Comparison of ENCODE assay signal across 39 cellular contexts in genomic region chr5:129988453-129988852, GRCh38.
"Had no signal": no experiment of that assay in that cellular context is flagged by ENCODE, and none has a peak within 500 bp of the region (broad histone marks: within the 10 kb centered on the region; RNA-seq: fewer than 3 reads in every experiment).

No MANE protein-coding gene starts in this region.

- H3K27ac Mint-ChIP-seq: activated naive CD4-positive, alpha-beta T cell treated with anti-CD3 and anti-CD28 coated beads for 36 hours; activated naive CD4-positive, alpha-beta T cell treated with anti-CD3 and anti-CD28 coated beads, Interleukin-2, amount 10 ng/mL, durations not matched to agents 7 days and 5 days; activated naive CD4-positive, alpha-beta T cell treated with anti-CD3 and anti-CD28 coated beads, Interleukin-2, amount 50 U/mL, for 24 hours; activated naive CD4-positive, alpha-beta T cell treated with anti-CD3 and anti-CD28 coated beads, Interleukin-2, amount 50 U/mL, for 72 hours; activated naive CD8-positive, alpha-beta T cell; activated naive CD8-positive, alpha-beta T cell treated with anti-CD3 and anti-CD28 coated beads for 36 hours; activated naive CD8-positive, alpha-beta T cell treated with anti-CD3 and anti-CD28 coated beads, Interleukin-2, amount 10 ng/mL, durations not matched to agents 7 days and 5 days; activated naive CD8-positive, alpha-beta T cell treated with anti-CD3 and anti-CD28 coated beads, Interleukin-2, amount 50 U/mL, for 24 hours; activated T-cell treated with anti-CD3 and anti-CD28 coated beads, Interleukin-2, amount 50 U/mL, for 24 hours; activated T-cell treated with anti-CD3 and anti-CD28 coated beads, Interleukin-2, amount 50 U/mL, for 72 hours; activated T-helper 1 cell treated with anti-CD3 and anti-CD28 coated beads, Interleukin-12 subunit alpha, Interleukin-12 subunit beta, Interleukin-2, Interleukin-4 antibody, amounts not matched to agents 30 ng/mL and 10 ng/mL and 1 ng/mL, durations not matched to agents 14 hours and 24 hours and 36 hours; activated T-helper 17 cell treated with anti-CD3 and anti-CD28 coated beads, Interleukin-2, amount 50 U/mL, for 72 hours; activated T-helper 2 cell treated with anti-CD3 and anti-CD28 coated beads, Interferon-gamma antibody, Interleukin-2, Interleukin-4, amounts not matched to agents 10 μg/mL and 5 μg/mL and 100 μg/mL, durations not matched to agents 14 hours and 24 hours and 36 hours; brain had no signal

- H3K4me3 Mint-ChIP-seq: activated naive CD4-positive, alpha-beta T cell treated with anti-CD3 and anti-CD28 coated beads for 36 hours; activated naive CD4-positive, alpha-beta T cell treated with anti-CD3 and anti-CD28 coated beads, Interleukin-2, amount 10 ng/mL, durations not matched to agents 7 days and 5 days; activated naive CD4-positive, alpha-beta T cell treated with anti-CD3 and anti-CD28 coated beads, Interleukin-2, amount 50 U/mL, for 24 hours; activated naive CD8-positive, alpha-beta T cell; activated naive CD8-positive, alpha-beta T cell treated with anti-CD3 and anti-CD28 coated beads for 36 hours; activated naive CD8-positive, alpha-beta T cell treated with anti-CD3 and anti-CD28 coated beads, Interleukin-2, amount 10 ng/mL, durations not matched to agents 7 days and 5 days; activated naive CD8-positive, alpha-beta T cell treated with anti-CD3 and anti-CD28 coated beads, Interleukin-2, amount 50 U/mL, for 24 hours; activated T-cell treated with anti-CD3 and anti-CD28 coated beads, Interleukin-2, amount 50 U/mL, for 24 hours; activated T-cell treated with anti-CD3 and anti-CD28 coated beads, Interleukin-2, amount 50 U/mL, for 4 hours; activated T-cell treated with anti-CD3 and anti-CD28 coated beads, Interleukin-2, amount 50 U/mL, for 72 hours; activated T-helper 1 cell treated with anti-CD3 and anti-CD28 coated beads, Interleukin-12 subunit alpha, Interleukin-12 subunit beta, Interleukin-2, Interleukin-4 antibody, amounts not matched to agents 30 ng/mL and 10 ng/mL and 1 ng/mL, durations not matched to agents 14 hours and 24 hours and 36 hours; activated T-helper 17 cell treated with anti-CD3 and anti-CD28 coated beads, Interleukin-2, amount 50 U/mL, for 72 hours; brain; central memory CD8-positive, alpha-beta T cell had no signal

- FAIRE-seq: astrocyte, bronchial epithelial cell had no signal

- ATAC-seq: activated naive CD4-positive, alpha-beta T cell treated with anti-CD3 and anti-CD28 coated beads, Interleukin-2, amount 50 U/mL, for 72 hours; activated naive CD8-positive, alpha-beta T cell treated with anti-CD3 and anti-CD28 coated beads, Interleukin-2, amount 50 U/mL, for 24 hours; activated T-cell treated with anti-CD3 and anti-CD28 coated beads, Interleukin-2, amount 50 U/mL, for 4 hours; activated T-cell treated with anti-CD3 and anti-CD28 coated beads, Interleukin-2, amount 50 U/mL, for 72 hours; activated T-helper 17 cell treated with anti-CD3 and anti-CD28 coated beads, Interleukin-2, amount 50 U/mL, for 72 hours; body of pancreas had no signal

- H3K36me3 Mint-ChIP-seq: activated naive CD4-positive, alpha-beta T cell treated with anti-CD3 and anti-CD28 coated beads, Interleukin-2, amount 10 ng/mL, durations not matched to agents 7 days and 5 days; activated naive CD8-positive, alpha-beta T cell; activated naive CD8-positive, alpha-beta T cell treated with anti-CD3 and anti-CD28 coated beads for 36 hours; activated naive CD8-positive, alpha-beta T cell treated with anti-CD3 and anti-CD28 coated beads, Interleukin-2, amount 10 ng/mL, durations not matched to agents 7 days and 5 days; brain had no signal

- H3K9me3 ChIP-seq: adrenal gland, body of pancreas had no signal

- H3K4me1 Mint-ChIP-seq: activated naive CD4-positive, alpha-beta T cell treated with anti-CD3 and anti-CD28 coated beads, Interleukin-2, amount 10 ng/mL, durations not matched to agents 7 days and 5 days; activated naive CD4-positive, alpha-beta T cell treated with anti-CD3 and anti-CD28 coated beads, Interleukin-2, amount 50 U/mL, for 24 hours; activated naive CD8-positive, alpha-beta T cell treated with anti-CD3 and anti-CD28 coated beads for 36 hours; activated naive CD8-positive, alpha-beta T cell treated with anti-CD3 and anti-CD28 coated beads, Interleukin-2, amount 10 ng/mL, durations not matched to agents 7 days and 5 days; activated naive CD8-positive, alpha-beta T cell treated with anti-CD3 and anti-CD28 coated beads, Interleukin-2, amount 50 U/mL, for 24 hours; activated T-helper 17 cell treated with anti-CD3 and anti-CD28 coated beads, Interleukin-2, amount 50 U/mL, for 72 hours; brain; central memory CD8-positive, alpha-beta T cell had no signal

- H3K27me3 Mint-ChIP-seq: activated naive CD4-positive, alpha-beta T cell treated with anti-CD3 and anti-CD28 coated beads, Interleukin-2, amount 10 ng/mL, durations not matched to agents 7 days and 5 days; activated naive CD8-positive, alpha-beta T cell; activated naive CD8-positive, alpha-beta T cell treated with anti-CD3 and anti-CD28 coated beads for 36 hours; activated naive CD8-positive, alpha-beta T cell treated with anti-CD3 and anti-CD28 coated beads, Interleukin-2, amount 10 ng/mL, durations not matched to agents 7 days and 5 days; activated naive CD8-positive, alpha-beta T cell treated with anti-CD3 and anti-CD28 coated beads, Interleukin-2, amount 50 U/mL, for 24 hours; activated T-cell treated with anti-CD3 and anti-CD28 coated beads, Interleukin-2, amount 50 U/mL, for 24 hours; activated T-helper 17 cell treated with anti-CD3 and anti-CD28 coated beads, Interleukin-2, amount 50 U/mL, for 72 hours; brain; central memory CD8-positive, alpha-beta T cell had no signal

- H3K27ac ChIP-seq: adrenal gland, ascending aorta, body of pancreas, brain microvascular endothelial cell, breast epithelium, cardiac muscle cell had no signal

- H3K27me3 ChIP-seq: adrenal gland, ascending aorta, body of pancreas, brain microvascular endothelial cell, breast epithelium, cardiac muscle cell had no signal

- DNase-seq: activated effector memory CD4-positive, alpha-beta T cell treated with anti-CD3 and anti-CD28 coated beads, Interleukin-2, amount 50 U/mL, for 16 hours; activated effector memory CD4-positive, alpha-beta T cell treated with Interleukin-2 at 50 U/mL for 16 hours; activated gamma-delta T cell; activated gamma-delta T cell treated with Interleukin-2 at 50 U/mL for 16 hours; activated naive CD4-positive, alpha-beta T cell; activated naive CD4-positive, alpha-beta T cell treated with anti-CD3 and anti-CD28 coated beads for 36 hours; activated naive CD4-positive, alpha-beta T cell treated with anti-CD3 and anti-CD28 coated beads, Interleukin-2, amount 10 ng/mL, durations not matched to agents 7 days and 5 days; activated naive CD4-positive, alpha-beta T cell treated with anti-CD3 and anti-CD28 coated beads, Interleukin-2, amount 50 U/mL, for 16 hours; activated naive CD4-positive, alpha-beta T cell treated with Interleukin-2 at 50 U/mL for 16 hours; activated naive CD8-positive, alpha-beta T cell treated with anti-CD3 and anti-CD28 coated beads for 36 hours; activated naive CD8-positive, alpha-beta T cell treated with anti-CD3 and anti-CD28 coated beads, Interleukin-2, amount 10 ng/mL, durations not matched to agents 7 days and 5 days; activated naive CD8-positive, alpha-beta T cell treated with anti-CD3 and anti-CD28 coated beads, Interleukin-2, amount 50 U/mL, for 24 hours; activated T-cell treated with anti-CD3 and anti-CD28 coated beads, Interleukin-2, amount 50 U/mL, for 24 hours; activated T-cell treated with anti-CD3 and anti-CD28 coated beads, Interleukin-2, amount 50 U/mL, for 4 hours; activated T-cell treated with anti-CD3 and anti-CD28 coated beads, Interleukin-2, amount 50 U/mL, for 48 hours; activated T-cell treated with anti-CD3 and anti-CD28 coated beads, Interleukin-2, amount 50 U/mL, for 72 hours; adrenal gland; amniotic stem cell; amygdala; anterior cingulate cortex; aorta; body of pancreas; brain microvascular endothelial cell; caudate nucleus; central memory CD4-positive, alpha-beta T cell; cerebellar nuclear complex had no signal

- H3K36me3 ChIP-seq: adrenal gland, ascending aorta, brain microvascular endothelial cell, breast epithelium, cardiac muscle cell had no signal

- H3K4me1 ChIP-seq: adrenal gland, ascending aorta, body of pancreas, breast epithelium had no signal

- H3K4me3 ChIP-seq: adrenal gland, ascending aorta, body of pancreas, breast epithelium, cardiac muscle cell had no signal
